8 cellular contexts compared by ENCODE assay signal in genomic region chr20:63224272-63225081, GRCh38. TPM values are rescaled to one million over a fixed set of nuclear protein-coding genes. Genes with fewer than 3 reads are reported as not detected.
A peak's percentile ranks its signal among the peaks of the same experiment; 100 is the strongest.
DNase-seq lines count a peak whose midpoint lies in the region; ATAC-seq and TF ChIP-seq lines count a peak whose summit lies in the region.

No MANE protein-coding gene starts in this region.

- POLR2A ChIA-PET in HEK293T (lab: Yijun Ruan, JAX) = no interaction called here
- POLR2A ChIA-PET in PC-3 (lab: Charles Lee; ENCODE audit: unreplicated experiment) = interaction anchor here (0.5 kb wide), 1 partner anchor 229 kb away, joined by 7 read pairs; no protein-coding TSS in a partner anchor

- no peaks in the 10 kb centered on the region for H3K9me3 ChIP-seq in PC-3 (ENCODE audit: low read length)
- no peaks in the 10 kb centered on the region for H3K9me3 ChIP-seq in fibroblast of lung (ENCODE audit: control insufficient read depth, insufficient read depth, low read depth, low read length)
- H3K9me3 ChIP-seq in Peyer's patch = no peaks in the 10 kb centered on the region

- no peaks in the 10 kb centered on the region for H3K9me2 ChIP-seq in PC-3 (replicated peaks; ENCODE audit: low read length)

- H4K20me1 ChIP-seq in PC-3 (ENCODE audit: low read length) (no peaks in the 10 kb centered on the region), fibroblast of lung (ENCODE audit: control insufficient read depth, extremely low read depth, insufficient read depth, low read length) (no peaks in the 10 kb centered on the region)

- H3K9ac ChIP-seq in PC-3 (ENCODE audit: low read length) (no peak overlapping the region), fibroblast of lung (ENCODE audit: insufficient read depth, low read length) (no peak overlapping the region)

- peaks cover 9% of the 10 kb centered on the region; the same call in 1 of the 2 replicates for H3K4me1 ChIP-seq in PC-3 (ENCODE audit: insufficient read depth, low read length)
- peaks cover 2% of the 10 kb centered on the region for H3K4me1 ChIP-seq in fibroblast of lung (ENCODE audit: control insufficient read depth, extremely low read depth, insufficient read depth, low read length)
- H3K4me1 ChIP-seq in Peyer's patch = peaks cover 0 to 7% (median 0%) of the 10 kb centered on the region in 4 donors

- no peak for TF ChIP-seq POLR2A in Peyer's patch (IDR thresholded peaks at IDR 0.05)

- H2AFZ ChIP-seq in PC-3 (ENCODE audit: low read length) (no peak overlapping the region), fibroblast of lung (ENCODE audit: low read length) (no peak overlapping the region)

- peak overlapping the region; percentile 22; the same call in 1 of the 2 replicates for H3K4me2 ChIP-seq in PC-3 (ENCODE audit: low read length)
- H3K4me2 ChIP-seq in fibroblast of lung (ENCODE audit: extremely low read depth, insufficient read depth, low read length) = no peak overlapping the region

- H3K4me3 ChIP-seq in PC-3 (ENCODE audit: low read length) (no peak overlapping the region), fibroblast of lung (replicated peaks in 1 of 4; ENCODE audit: control extremely low read depth in 1 of 4, insufficient read depth in 1 of 4, low read depth in 3 of 4, low read length in 4 of 4) (no peak overlapping the region), Peyer's patch (no peak overlapping the region)

- intact Hi-C loops in PC-3 (cut with micrococcal nuclease) = no loop called here
- intact Hi-C loops in sciatic nerve (cut with DNase I) = no loop called here

- no peaks in the 10 kb centered on the region for H3K79me2 ChIP-seq in PC-3 (ENCODE audit: low read length)
- H3K79me2 ChIP-seq in fibroblast of lung (ENCODE audit: control insufficient read depth, insufficient read depth, low read length) = no peaks in the 10 kb centered on the region

- no TSS peak for BruUV-seq in PC-3 (replicated peaks; lab: Mats Ljungman, UMichigan)

- peak; percentile 50 for DNase-seq in HEK293T (ENCODE audit: extremely low spot score)
- DNase-seq in PC-3 = peak; percentile 68
- peak; percentile 51 to 77 for DNase-seq in fibroblast of lung (ENCODE audit: low read depth in 2 of 2)
- no peak for DNase-seq in sciatic nerve (ENCODE audit: low spot score)
- DNase-seq in stimulated activated CD4-positive, alpha-beta T cell treated with anti-CD3 and anti-CD28 coated beads, Interleukin-4, amount 100 ng/mL, for 24 hours = no peak
- no peak for DNase-seq in Peyer's patch

- no peaks in the 10 kb centered on the region for H3F3A ChIP-seq in PC-3 (ENCODE audit: low read length, unreplicated experiment)

- ATAC-seq in PC-3 (peak; percentile 66), sciatic nerve (peak; percentile 65), HG03469 (IDR thresholded peaks at IDR 0.05; ENCODE audit: unreplicated experiment) (no peak), GM19452 (IDR thresholded peaks at IDR 0.05; ENCODE audit: unreplicated experiment) (no peak)

- no peaks in the 10 kb centered on the region for H3K36me3 ChIP-seq in PC-3 (ENCODE audit: low read depth, low read length)
- no peaks in the 10 kb centered on the region for H3K36me3 ChIP-seq in fibroblast of lung (ENCODE audit: control insufficient read depth, insufficient read depth, low read length)
- no peaks in the 10 kb centered on the region for H3K36me3 ChIP-seq in Peyer's patch

- H3K27me3 ChIP-seq in PC-3 (ENCODE audit: low read length) (no peaks in the 10 kb centered on the region), fibroblast of lung (ENCODE audit: control insufficient read depth, insufficient read depth, low read length) (peaks cover 11% of the 10 kb centered on the region), Peyer's patch (no peaks in the 10 kb centered on the region)

- CTCF ChIA-PET in HEK293T (lab: Yijun Ruan, JAX) (interaction anchor here (0.6 to 2.2 kb wide), 14 partner anchors 8 to 158 kb away, joined by 3 to 18 read pairs (median 4); partner anchors contain the start of genes ARFGAP1 and CHRNA4), PC-3 (lab: Charles Lee) (interaction anchor here (0.7 to 2.5 kb wide), 8 partner anchors 8 to 169 kb away, joined by 3 to 15 read pairs (median 8); no protein-coding TSS in a partner anchor)

- no peak overlapping the region for H3K27ac ChIP-seq in PC-3 (ENCODE audit: low read length)
- H3K27ac ChIP-seq in fibroblast of lung (ENCODE audit: insufficient read depth, low read length) = no peak overlapping the region
- H3K27ac ChIP-seq in Peyer's patch = no peak overlapping the region

- peak; percentile 53 for TF ChIP-seq CTCF in PC-3 (conservative IDR thresholded peaks at IDR 0.05; ENCODE audit: low read depth, low read length)
- TF ChIP-seq CTCF in fibroblast of lung (conservative IDR thresholded peaks at IDR 0.05 in 1 of 2, IDR thresholded peaks at IDR 0.05 in 1 of 2; ENCODE audit: low read depth in 1 of 2, low read length in 2 of 2) = peak in 1 of 2 donors; percentile 29
- TF ChIP-seq CTCF in Peyer's patch (IDR thresholded peaks at IDR 0.05) = no peak

TF ChIP-seq in HEK293T, 16 proteins besides CTCF, POLR2A, EP300 and RAD21:
- no peak for TF ChIP-seq LEF1 (IDR thresholded peaks at IDR 0.05; ENCODE audit: borderline replicate concordance)
- no peak for TF ChIP-seq ELF4 (IDR thresholded peaks at IDR 0.05)
- no peak for TF ChIP-seq SUZ12 (IDR thresholded peaks at IDR 0.05)
- TF ChIP-seq HDGF (IDR thresholded peaks at IDR 0.05; ENCODE audit: borderline replicate concordance) = no peak
- no peak for TF ChIP-seq SP1 (IDR thresholded peaks at IDR 0.05)
TF ChIP-seq in HEK293T: peak in this region for 0.

RNA-seq across cellular contexts. Expression of gene YTHDF1, which starts 8.5 kb away (rescaled TPM):
- total RNA-seq in PC-3 (2014; rRNA removed) = 30.0 and 34.0 TPM in 2 replicates
- 12.8 and 16.3 TPM in 2 replicates for total RNA-seq in fibroblast of lung
- polyA plus RNA-seq in fibroblast of lung = 25.9 and 29.2 TPM in 2 replicates
- polyA plus RNA-seq in fibroblast of lung (2012) = 21.3 and 24.9 TPM in 2 replicates
- polyA minus RNA-seq in fibroblast of lung (ENCODE audit: low replicate concordance) = 14.6 and 29.9 TPM in 2 replicates
- total RNA-seq in sciatic nerve = 32.1 TPM
- total RNA-seq in Peyer's patch = 10 to 100 TPM; 25.7 to 30.5 (median 28.3) TPM

RNA-seq across cellular contexts. Expression of gene BIRC7, which starts 11.2 kb away (rescaled TPM):
- total RNA-seq in PC-3 (2014; rRNA removed) = not detected in 2 replicates
- not detected in 2 replicates for total RNA-seq in fibroblast of lung
- polyA plus RNA-seq in fibroblast of lung = not detected in 2 replicates
- not detected in 2 replicates for polyA plus RNA-seq in fibroblast of lung (2012)
- polyA minus RNA-seq in fibroblast of lung (ENCODE audit: low replicate concordance) = not detected in 2 replicates
- 26.0 TPM for total RNA-seq in sciatic nerve
- total RNA-seq in Peyer's patch = not detected

RNA-seq across cellular contexts. Expression of gene NKAIN4, which starts 29.8 kb away (rescaled TPM):
- not detected in 2 replicates for total RNA-seq in PC-3 (2014; rRNA removed)
- total RNA-seq in fibroblast of lung = not detected in 2 replicates
- polyA plus RNA-seq in fibroblast of lung = not detected in 2 replicates
- polyA plus RNA-seq in fibroblast of lung (2012) = not detected in 2 replicates
- not detected in 2 replicates for polyA minus RNA-seq in fibroblast of lung (ENCODE audit: low replicate concordance)
- 3.0 TPM for total RNA-seq in sciatic nerve
- total RNA-seq in Peyer's patch = not detected

RNA-seq across cellular contexts. Expression of gene ARFGAP1, which starts 48.1 kb away (rescaled TPM):
- 75.6 and 92.0 TPM in 2 replicates for total RNA-seq in PC-3 (2014; rRNA removed)
- 35.2 and 42.9 TPM in 2 replicates for total RNA-seq in fibroblast of lung
- 33.1 and 37.6 TPM in 2 replicates for polyA plus RNA-seq in fibroblast of lung
- polyA plus RNA-seq in fibroblast of lung (2012) = 65.4 and 66.5 TPM in 2 replicates
- 55.4 and 101 TPM in 2 replicates for polyA minus RNA-seq in fibroblast of lung (ENCODE audit: low replicate concordance)
- total RNA-seq in sciatic nerve = 81.6 TPM
- total RNA-seq in Peyer's patch = 100 to 1,000 TPM in 1 of 4 donors, 10 to 100 TPM in 3; 66.6 to 149 (median 89.8) TPM

Comparison
In these comparisons a context has a peak if more than half of its experiments do, and no peak if none do; other contexts are left out.
1. DNase-seq: peak in HEK293T (single experiment), PC-3 (single experiment) and fibroblast of lung (2 of 2); none in sciatic nerve (single experiment), stimulated activated CD4-positive, alpha-beta T cell treated with anti-CD3 and anti-CD28 coated beads, Interleukin-4, amount 100 ng/mL, for 24 hours (single experiment) and Peyer's patch (0 of 3).
2. ATAC-seq: peak in PC-3 (single experiment) and sciatic nerve (single experiment); none in HG03469 (single experiment) and GM19452 (single experiment).
3. RNA of gene BIRC7, which starts 11.2 kb away (total RNA-seq): 26.0 TPM in sciatic nerve (single experiment); not detected in PC-3, not detected in fibroblast of lung and not detected in Peyer's patch; every median in the first group is over 10 times any median in the second.